ENCODE assay signal across 17 cellular contexts in the genomic region with DNA sequence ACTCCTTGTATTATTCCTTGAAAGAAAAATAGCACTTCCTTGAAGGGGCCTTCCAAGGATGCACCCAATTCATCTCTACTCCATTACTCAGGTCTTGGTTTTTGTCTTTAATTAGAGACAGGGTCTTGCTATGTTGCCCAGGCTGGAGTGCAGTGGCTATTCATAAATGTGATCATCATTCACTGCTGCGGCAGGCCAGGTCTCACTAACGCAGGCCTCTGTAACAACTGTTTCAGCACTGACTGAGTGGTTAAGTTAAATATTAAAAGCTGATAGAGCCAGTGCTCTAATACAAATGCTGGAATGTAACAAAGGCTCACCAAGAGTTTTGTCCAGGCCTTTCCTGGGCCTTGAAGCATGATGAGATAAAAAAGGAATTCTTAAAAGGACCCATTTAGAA.
A peak's percentile ranks its signal among the peaks of the same experiment; 100 is the strongest.
DNase-seq lines count a peak whose midpoint lies in the region; TF ChIP-seq lines count a peak whose summit lies in the region.
"Had no signal": no experiment of that assay in that cellular context is flagged by ENCODE, and none has a peak within 500 bp of the region (broad histone marks: within the 10 kb centered on the region; RNA-seq: fewer than 3 reads in every experiment).

No MANE protein-coding gene starts in this region.

- peaks cover 15% of the 10 kb centered on the region for H3K27me3 Mint-ChIP-seq in endodermal cell (ENCODE audit: insufficient read depth)
- H3K27me3 Mint-ChIP-seq: B cell had no signal

- H4K20me1 ChIP-seq in hepatocyte (ENCODE audit: insufficient read depth, poor library complexity, severe bottlenecking): no peaks in the 10 kb centered on the region
- H4K20me1 ChIP-seq: BLaER1 treated with 17β-estradiol and CSF1 and Interleukin-3, amounts not matched to agents 10 nM and 100 nM had no signal

- peaks cover 2% of the 10 kb centered on the region for H3K9me3 Mint-ChIP-seq in endodermal cell
- H3K9me3 Mint-ChIP-seq: CD8-positive, alpha-beta T cell; GM23338; IgD-negative memory B cell had no signal

- no peak overlapping the region for H3K4ac ChIP-seq in mesendoderm (ENCODE audit: low read depth, low read length)

- H3K4me3 ChIP-seq in hepatocyte (no peak overlapping the region), mesendoderm (ENCODE audit: low read length) (no peak overlapping the region), endodermal cell (ENCODE audit: low read length) (no peak overlapping the region)
- H3K4me3 ChIP-seq: BLaER1 treated with 17β-estradiol and CSF1 and Interleukin-3, amounts not matched to agents 10 nM and 100 nM; GM23338 had no signal

- peak overlapping the region; percentile 52 for H3K27ac ChIP-seq in hepatocyte
- peak overlapping the region; percentile 51 for H3K27ac ChIP-seq in mesendoderm (ENCODE audit: low read depth, low read length)
- H3K27ac ChIP-seq in endodermal cell (ENCODE audit: low read depth, low read length): no peak overlapping the region
- H3K27ac ChIP-seq: BLaER1 treated with 17β-estradiol and CSF1 and Interleukin-3, amounts not matched to agents 10 nM and 100 nM had no signal

- H3K36me3 Mint-ChIP-seq in endodermal cell (ENCODE audit: low read depth): no peaks in the 10 kb centered on the region
- H3K36me3 Mint-ChIP-seq: CD8-positive, alpha-beta T cell; IgD-negative memory B cell had no signal

- H3K18ac ChIP-seq in mesendoderm (ENCODE audit: low read length): no peak overlapping the region

- H3K79me2 ChIP-seq in hepatocyte (no peaks in the 10 kb centered on the region), mesendoderm (ENCODE audit: control insufficient read depth, insufficient read depth, low read length) (no peaks in the 10 kb centered on the region)

- no peak overlapping the region for H3K23ac ChIP-seq in mesendoderm (ENCODE audit: low read length)

- WGBS in hepatocyte (ENCODE audit: low lambda C conversion rate, missing lambda C conversion rate): 42% methylated on average over 2 of the region's 2 CpGs
- no CpG with 5 or more reads among the region's 2 CpGs for WGBS in mesendoderm (ENCODE audit: extremely low coverage, insufficient coverage, low lambda C conversion rate)
- 81 to 89% methylated on average over 2 of the region's 2 CpGs for WGBS in endodermal cell (ENCODE audit: insufficient coverage in 1 of 2, insufficient read length in 1 of 2), 2 experiments

- DNase-seq in ACHN (peak; percentile 1), hepatocyte (ENCODE audit: low spot score) (no peak), mesendoderm (no peak), renal cortical epithelial cell (ENCODE audit: low read depth) (peak; percentile 34), NCI-H82 (lab: John Stamatoyannopoulos, UW) (no peak), G401 (ENCODE audit: low spot score) (no peak), endodermal cell (no peak)
- DNase-seq: 8988T; Calu3; CD8-positive, alpha-beta T cell; DND-41; EL; HCEC 1CT had no signal

- H2BK120ac ChIP-seq in mesendoderm (ENCODE audit: low read depth, low read length): no peak overlapping the region

- TF ChIP-seq CTCF in hepatocyte (IDR thresholded peaks at IDR 0.05; ENCODE audit: poor library complexity) (no peak), endodermal cell (conservative IDR thresholded peaks at IDR 0.05) (no peak)

- peaks cover 19% of the 10 kb centered on the region for H3K4me1 Mint-ChIP-seq in endodermal cell
- H3K4me1 Mint-ChIP-seq: B cell, GM23338, IgD-negative memory B cell had no signal

- no peak overlapping the region for H3K27ac Mint-ChIP-seq in endodermal cell
- H3K27ac Mint-ChIP-seq: B cell; CD8-positive, alpha-beta T cell; GM23338; IgD-negative memory B cell had no signal

- H3K4me1 ChIP-seq in hepatocyte (ENCODE audit: insufficient read depth) (peaks cover 4% of the 10 kb centered on the region), mesendoderm (ENCODE audit: control insufficient read depth, low read depth, low read length) (no peaks in the 10 kb centered on the region), endodermal cell (ENCODE audit: control insufficient read depth, insufficient read depth, low read length) (peaks cover 6% of the 10 kb centered on the region)
- H3K4me1 ChIP-seq: BLaER1 treated with 17β-estradiol and CSF1 and Interleukin-3, amounts not matched to agents 10 nM and 100 nM had no signal

- no peaks in the 10 kb centered on the region for H3K9me2 ChIP-seq in hepatocyte (replicated peaks; ENCODE audit: insufficient read depth)

- H3K4me2 ChIP-seq in hepatocyte (no peak overlapping the region), mesendoderm (ENCODE audit: low read length) (no peak overlapping the region)
- H3K4me2 ChIP-seq: BLaER1 treated with 17β-estradiol and CSF1 and Interleukin-3, amounts not matched to agents 10 nM and 100 nM; GM23338 had no signal

- H3K9ac ChIP-seq in mesendoderm (ENCODE audit: low read length): no peak overlapping the region
- no peak overlapping the region for H3K9ac ChIP-seq in endodermal cell (ENCODE audit: extremely low read depth, low read length, poor library complexity, severe bottlenecking)
- H3K9ac ChIP-seq: BLaER1 treated with 17β-estradiol and CSF1 and Interleukin-3, amounts not matched to agents 10 nM and 100 nM had no signal

- H3K4me3 Mint-ChIP-seq in endodermal cell: no peak overlapping the region
- H3K4me3 Mint-ChIP-seq: B cell; CD8-positive, alpha-beta T cell; GM23338; IgD-negative memory B cell had no signal

- no peak overlapping the region for H2BK15ac ChIP-seq in mesendoderm (replicated peaks; ENCODE audit: low read depth)

- no peaks in the 10 kb centered on the region for H3K9me3 ChIP-seq in hepatocyte (ENCODE audit: low read depth)
- no peaks in the 10 kb centered on the region for H3K9me3 ChIP-seq in endodermal cell (ENCODE audit: control insufficient read depth, low read length)

- in situ Hi-C loops in ACHN (cut with HindIII; ENCODE audit: low pct_ligation_motif_present, low pct_unique_long_range_greater_than_20kb, low sequenced_read_pairs) (no loop called here), G401 (cut with HindIII; ENCODE audit: low sequenced_read_pairs) (no loop called here)

- H2BK5ac ChIP-seq in mesendoderm (ENCODE audit: low read length): no peak overlapping the region

- H3K36me3 ChIP-seq in hepatocyte (replicated peaks; ENCODE audit: insufficient read depth, low read depth) (no peaks in the 10 kb centered on the region), mesendoderm (ENCODE audit: control insufficient read depth, insufficient read depth, low read length) (no peaks in the 10 kb centered on the region), endodermal cell (ENCODE audit: control insufficient read depth, insufficient read depth, low read length) (no peaks in the 10 kb centered on the region)
- H3K36me3 ChIP-seq: BLaER1 treated with 17β-estradiol and CSF1 and Interleukin-3, amounts not matched to agents 10 nM and 100 nM had no signal

- no peak overlapping the region for H4K5ac ChIP-seq in mesendoderm (ENCODE audit: low read length)

- H2AK5ac ChIP-seq in mesendoderm (ENCODE audit: low read length): no peak overlapping the region

- no peaks in the 10 kb centered on the region for H3K79me1 ChIP-seq in mesendoderm (ENCODE audit: low read length)

- H3K27me3 ChIP-seq in hepatocyte (no peaks in the 10 kb centered on the region), mesendoderm (ENCODE audit: insufficient read depth, low read length, poor library complexity) (no peaks in the 10 kb centered on the region), endodermal cell (ENCODE audit: control insufficient read depth, insufficient read depth, low read length, poor library complexity, severe bottlenecking) (no peaks in the 10 kb centered on the region)
- H3K27me3 ChIP-seq: BLaER1 treated with 17β-estradiol and CSF1 and Interleukin-3, amounts not matched to agents 10 nM and 100 nM had no signal

- H2AFZ ChIP-seq in hepatocyte: no peak overlapping the region
- H2AFZ ChIP-seq: GM23338 had no signal

- H3K56ac ChIP-seq in mesendoderm (ENCODE audit: low read length): no peak overlapping the region

- H4K8ac ChIP-seq in mesendoderm (ENCODE audit: low read depth, low read length): no peak overlapping the region

Comparison
In these comparisons a context has a peak if more than half of its experiments do, and no peak if none do; other contexts are left out.
1. DNase-seq: peak in ACHN (single experiment) and renal cortical epithelial cell (single experiment); none in hepatocyte (single experiment), mesendoderm (single experiment), NCI-H82 (single experiment), G401 (single experiment) and endodermal cell (single experiment).